Comparison of ENCODE assay signal across 8 cellular contexts in genomic region chr6:32973144-32973854, GRCh38. TPM values are rescaled to one million over a fixed set of nuclear protein-coding genes. Genes with fewer than 3 reads are reported as not detected.
DNase-seq lines count a peak whose midpoint lies in the region; ATAC-seq and TF ChIP-seq lines count a peak whose summit lies in the region.

No MANE protein-coding gene starts in this region.

- peaks cover 6% of the 10 kb centered on the region; the same call in 1 of the 2 replicates for H3F3A ChIP-seq in OCI-LY1 (ENCODE audit: insufficient read depth, low read length)

- H2AFZ ChIP-seq in OCI-LY1 (ENCODE audit: low read length): no peak overlapping the region

- H3K36me3 Mint-ChIP-seq in immature natural killer cell: peaks cover 49 to 64% (median 60%) of the 10 kb centered on the region in 3 donors

- H3K9ac ChIP-seq in OCI-LY1 (ENCODE audit: low read length): peak overlapping the region; percentile 95

- DNase-seq in NCI-H524 (lab: John Stamatoyannopoulos, UW) (peak; percentile 2 to 53), NCI-H524 treated with DMSO at 0.1 percent for 48 hours (lab: John Stamatoyannopoulos, UW) (no peak), amniotic stem cell (lab: John Stamatoyannopoulos, UW) (peak; percentile 13), immature natural killer cell (peak; percentile 60 to 62 (median 61))
- peak; percentile 54 for DNase-seq in stimulated activated CD4-positive, alpha-beta T cell treated with anti-CD3 and anti-CD28 coated beads, Interleukin-1b, Interleukin-23, amount 100 ng/mL, for 48 hours

- H3K4me3 Mint-ChIP-seq in immature natural killer cell: peak overlapping the region; percentile 92 to 99 (median 95)

- H3K27me3 Mint-ChIP-seq in immature natural killer cell (ENCODE audit: low read depth in 3 of 3): peaks cover 44 to 67% (median 55%) of the 10 kb centered on the region in 3 donors

- H3K9me3 ChIP-seq in OCI-LY1 (ENCODE audit: low read length): no peaks in the 10 kb centered on the region

- H3K4me3 ChIP-seq in OCI-LY1 (ENCODE audit: low read depth, low read length, poor library complexity, severe bottlenecking): peak overlapping the region; percentile 97

- no peak for TF ChIP-seq CTCF in OCI-LY1 (IDR thresholded peaks at IDR 0.05; ENCODE audit: low read length)

- H3K4me1 ChIP-seq in OCI-LY1 (ENCODE audit: insufficient read depth, low read length, severe bottlenecking): peaks cover 41% of the 10 kb centered on the region

- H3K27ac Mint-ChIP-seq in immature natural killer cell: peak overlapping the region; percentile 89 to 100 (median 100)

- H3K9me2 ChIP-seq in OCI-LY1 (ENCODE audit: low read depth, low read length): no peaks in the 10 kb centered on the region

- no peak for ATAC-seq in GM21367 (IDR thresholded peaks at IDR 0.05; ENCODE audit: unreplicated experiment)
- ATAC-seq in GM19395 (IDR thresholded peaks at IDR 0.05; ENCODE audit: unreplicated experiment): no peak

- peak overlapping the region; percentile 79 for H3K27ac ChIP-seq in OCI-LY1 (ENCODE audit: low read depth, low read length, poor library complexity, severe bottlenecking)

- H3K4me2 ChIP-seq in OCI-LY1 (ENCODE audit: low read length): peak overlapping the region; percentile 77

- H3K36me3 ChIP-seq in OCI-LY1 (ENCODE audit: insufficient read depth, low read length): peaks cover 76% of the 10 kb centered on the region

- no peaks in the 10 kb centered on the region for H3K27me3 ChIP-seq in OCI-LY1 (ENCODE audit: insufficient read depth, low read length)

- peaks cover 0 to 2% (median 0%) of the 10 kb centered on the region in 6 donors for H3K9me3 Mint-ChIP-seq in immature natural killer cell

- H3K4me1 Mint-ChIP-seq in immature natural killer cell: peaks cover 61 to 67% of the 10 kb centered on the region in 2 donors

- H3K79me2 ChIP-seq in OCI-LY1 (ENCODE audit: insufficient read depth, low read length): peaks cover 43% of the 10 kb centered on the region

- no peaks in the 10 kb centered on the region; the same call in 1 of the 2 replicates for H4K20me1 ChIP-seq in OCI-LY1 (ENCODE audit: insufficient read depth, low read length)

RNA-seq across cellular contexts. Expression of gene BRD2, which starts 4.9 kb away (rescaled TPM):
- polyA plus RNA-seq in immature natural killer cell: 100 to 1,000 TPM in 1 of 3 donors, 10 to 100 TPM in 2; 29.8 to 119 (median 31.5) TPM

RNA-seq across cellular contexts. Expression of gene HLA-DMA, which starts 20.4 kb away (rescaled TPM):
- polyA plus RNA-seq in immature natural killer cell: 10 to 100 TPM; 39.2 to 78.7 (median 69.7) TPM

RNA-seq across cellular contexts. Expression of gene HLA-DMB, which starts 32.5 kb away (rescaled TPM):
- 100 to 1,000 TPM in 1 of 3 donors, 10 to 100 TPM in 2; 38.3 to 104 (median 89.1) TPM for polyA plus RNA-seq in immature natural killer cell

RNA-seq across cellular contexts. Expression of gene HLA-DOA, which starts 36.1 kb away (rescaled TPM):
- 1 to 10 TPM in 2 of 3 donors, under 1 TPM in 1; 0.37 to 5.2 (median 2.8) TPM for polyA plus RNA-seq in immature natural killer cell
